In genomic region chr18:76491801-76492668, GRCh38 we compare ENCODE assay signal across 8 cellular contexts. TPM values are rescaled to one million over a fixed set of nuclear protein-coding genes. Genes with fewer than 3 reads are reported as not detected.
DNase-seq lines count a peak whose midpoint lies in the region; ATAC-seq and TF ChIP-seq lines count a peak whose summit lies in the region.

No MANE protein-coding gene starts in this region.

- H3K27ac Mint-ChIP-seq in activated T-cell treated with anti-CD3 and anti-CD28 coated beads, Interleukin-2, amount 50 U/mL, for 72 hours, result peak overlapping the region; percentile 86

- ATAC-seq in GM18909 (IDR thresholded peaks at IDR 0.05; ENCODE audit: poor library complexity, unreplicated experiment), result peak; percentile 4
- peak; percentile 14 to 18 for ATAC-seq in activated T-cell treated with anti-CD3 and anti-CD28 coated beads, Interleukin-2, amount 50 U/mL, for 72 hours (replicated peaks in 1 of 2)
- ATAC-seq in foreskin keratinocyte, result peak; percentile 13
- no peak for ATAC-seq in HG02623 (IDR thresholded peaks at IDR 0.05; ENCODE audit: unreplicated experiment)

- peaks cover 25% of the 10 kb centered on the region for H3K4me1 ChIP-seq in ACC112 (ENCODE audit: control insufficient read depth, insufficient read depth, low read length, unreplicated experiment)
- H3K4me1 ChIP-seq in foreskin keratinocyte, result peaks cover 15% of the 10 kb centered on the region
- H3K4me1 ChIP-seq in neuron (ENCODE audit: insufficient read depth, low read length), result peaks cover 50% of the 10 kb centered on the region

- peaks cover 41% of the 10 kb centered on the region for H3K4me1 Mint-ChIP-seq in activated T-cell treated with anti-CD3 and anti-CD28 coated beads, Interleukin-2, amount 50 U/mL, for 72 hours (ENCODE audit: low read depth)

- H2AFZ ChIP-seq in ACC112 (ENCODE audit: low read length, unreplicated experiment), result peak overlapping the region; percentile 58
- no peak overlapping the region for H2AFZ ChIP-seq in neuron (ENCODE audit: low read depth, low read length)

- H3K4me3 ChIP-seq in ACC112 (ENCODE audit: low read depth, low read length) (peak overlapping the region; percentile 90), neuron (ENCODE audit: low read length) (peak overlapping the region; percentile 90)

- H3K36me3 ChIP-seq in ACC112 (ENCODE audit: insufficient read depth, low read length) (no peaks in the 10 kb centered on the region), neuron (ENCODE audit: insufficient read depth, low read length) (no peaks in the 10 kb centered on the region)

- H3K27me3 Mint-ChIP-seq in activated T-cell treated with anti-CD3 and anti-CD28 coated beads, Interleukin-2, amount 50 U/mL, for 72 hours (ENCODE audit: low read depth), result peaks cover 25% of the 10 kb centered on the region

- H3K9me3 ChIP-seq in neuron (ENCODE audit: low read length), result no peaks in the 10 kb centered on the region

- TF ChIP-seq CTCF in foreskin keratinocyte (conservative IDR thresholded peaks at IDR 0.05), result no peak

- peak overlapping the region; percentile 95 to 100 for H3K4me3 Mint-ChIP-seq in activated T-cell treated with anti-CD3 and anti-CD28 coated beads, Interleukin-2, amount 50 U/mL, for 72 hours

- DNase-seq in NCI-H146 treated with DMSO at 0.1 percent for 48 hours (lab: John Stamatoyannopoulos, UW; ENCODE audit: unreplicated experiment) (peak; percentile 56), foreskin keratinocyte (peak in 1 of 2 donors; percentile 53), T-helper 9 cell (no peak)
- DNase-seq in activated T-cell treated with anti-CD3 and anti-CD28 coated beads, Interleukin-2, amount 50 U/mL, for 72 hours, result peak; percentile 46 to 49

- H3K27me3 ChIP-seq in ACC112 (ENCODE audit: insufficient read depth, low read length) (no peaks in the 10 kb centered on the region), foreskin keratinocyte (no peaks in the 10 kb centered on the region), neuron (ENCODE audit: insufficient read depth, low read length) (no peaks in the 10 kb centered on the region)

- no peaks in the 10 kb centered on the region for H3K9me3 Mint-ChIP-seq in activated T-cell treated with anti-CD3 and anti-CD28 coated beads, Interleukin-2, amount 50 U/mL, for 72 hours

- H3K79me2 ChIP-seq in ACC112 (ENCODE audit: control insufficient read depth, insufficient read depth, low read length, unreplicated experiment), result peaks cover 52% of the 10 kb centered on the region

- H3K27ac ChIP-seq in ACC112 (ENCODE audit: low read depth, low read length) (peak overlapping the region; percentile 78), foreskin keratinocyte (peak overlapping the region; percentile 63)

- H3K36me3 Mint-ChIP-seq in activated T-cell treated with anti-CD3 and anti-CD28 coated beads, Interleukin-2, amount 50 U/mL, for 72 hours (ENCODE audit: insufficient read depth in 2 of 2), result peaks cover 4 to 12% of the 10 kb centered on the region in 2 donors

RNA-seq across cellular contexts. Expression of gene ZNF516, which starts 3.0 kb away (rescaled TPM):
- 10 to 100 TPM; 13.2 to 13.9 TPM for total RNA-seq in activated T-cell treated with anti-CD3 and anti-CD28 coated beads, Interleukin-2, amount 50 U/mL, for 72 hours
- total RNA-seq in foreskin keratinocyte, result 11.7 and 14.6 TPM in 2 replicates
- 5.9 and 8.2 TPM in 2 replicates for polyA plus RNA-seq in foreskin keratinocyte
